In the genomic region with DNA sequence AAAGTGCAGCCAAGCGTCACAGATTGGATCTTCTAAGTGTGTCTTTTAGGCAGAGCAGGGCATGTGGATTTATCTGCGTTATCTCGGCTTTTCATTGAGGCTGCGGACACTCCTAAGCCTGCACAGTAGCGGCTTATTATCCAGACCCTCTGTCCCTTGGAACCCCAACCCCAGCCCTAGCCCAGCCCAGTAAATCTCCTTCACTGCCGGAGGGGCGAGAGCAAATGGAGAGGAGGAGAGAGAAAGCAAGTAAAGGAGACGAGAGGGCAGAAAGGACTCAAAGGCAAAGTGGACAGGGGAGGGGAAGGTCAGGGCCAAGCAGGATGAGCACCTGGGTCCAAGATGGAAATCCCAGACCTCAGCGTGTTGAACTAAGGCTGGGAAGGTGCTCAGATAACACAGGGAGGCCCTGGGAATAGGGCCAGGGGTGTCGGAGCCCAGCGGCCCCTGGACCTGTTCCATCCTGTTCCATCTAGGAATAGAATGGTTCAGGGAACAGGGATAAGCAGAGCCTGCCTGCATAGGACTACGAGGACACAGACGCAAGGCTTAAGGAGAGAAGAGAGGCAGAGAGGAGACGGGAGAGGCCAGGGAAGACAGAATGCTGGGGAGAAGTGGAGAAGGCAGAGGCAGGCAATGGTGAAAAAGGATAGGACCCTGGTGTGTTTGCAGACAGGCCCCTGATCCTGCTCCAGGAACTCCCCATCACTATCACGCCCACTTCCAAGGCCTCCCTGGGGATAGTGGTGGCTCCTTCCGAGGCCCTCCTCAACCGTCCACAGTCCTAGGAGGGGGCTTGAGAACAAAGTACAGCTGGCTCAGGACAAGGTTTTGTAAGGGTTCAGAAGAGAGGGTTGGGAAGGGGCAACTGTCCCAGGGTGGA, we compare ENCODE assay signal across 12 cellular contexts.
DNase-seq lines count a peak whose midpoint lies in the region; ATAC-seq and TF ChIP-seq lines count a peak whose summit lies in the region.
"Had no signal": no experiment of that assay in that cellular context is flagged by ENCODE, and none has a peak within 500 bp of the region (broad histone marks: within the 10 kb centered on the region; RNA-seq: fewer than 3 reads in every experiment).

No MANE protein-coding gene starts in this region.

- no peak for TF ChIP-seq POLR2A in testis (IDR thresholded peaks at IDR 0.05)

- H3K4me1 ChIP-seq in OCI-LY7 (ENCODE audit: insufficient read depth, low read length, poor library complexity, severe bottlenecking): peaks cover 10% of the 10 kb centered on the region
- no peaks in the 10 kb centered on the region for H3K4me1 ChIP-seq in iPS-20b (ENCODE audit: insufficient read depth, low read length)
- H3K4me1 ChIP-seq in smooth muscle cell (ENCODE audit: low read depth): peaks cover 5% of the 10 kb centered on the region
- H3K4me1 ChIP-seq in testis: peaks cover 15% of the 10 kb centered on the region
- H3K4me1 ChIP-seq: colonic mucosa had no signal

- H3K36me3 Mint-ChIP-seq in CD4-positive, alpha-beta T cell (ENCODE audit: low read depth): no peaks in the 10 kb centered on the region
- H3K36me3 Mint-ChIP-seq: activated naive CD8-positive, alpha-beta T cell had no signal

- no peak overlapping the region for H3K4me3 ChIP-seq in OCI-LY7 (ENCODE audit: low read depth, low read length, poor library complexity, severe bottlenecking)
- peak overlapping the region; percentile 40; the same call in 1 of the 2 replicates for H3K4me3 ChIP-seq in iPS-20b (ENCODE audit: low read length)
- no peak overlapping the region for H3K4me3 ChIP-seq in smooth muscle cell
- H3K4me3 ChIP-seq in testis: peak overlapping the region in 1 of 2 donors; percentile 38

- BruUV-seq in OCI-LY7 (replicated peaks; lab: Mats Ljungman, UMichigan): no TSS peak

- H3F3A ChIP-seq in smooth muscle cell (ENCODE audit: low read depth): peaks cover 5% of the 10 kb centered on the region

- H3K36me3 ChIP-seq in OCI-LY7 (ENCODE audit: insufficient read depth, low read length): no peaks in the 10 kb centered on the region
- no peaks in the 10 kb centered on the region for H3K36me3 ChIP-seq in iPS-20b (ENCODE audit: insufficient read depth, low read depth, low read length)
- H3K36me3 ChIP-seq in smooth muscle cell (ENCODE audit: low read depth): no peaks in the 10 kb centered on the region
- no peaks in the 10 kb centered on the region for H3K36me3 ChIP-seq in testis (ENCODE audit: low read depth, missing control alignments)
- H3K36me3 ChIP-seq: colonic mucosa, tibial artery had no signal

- no peak overlapping the region for H3K4me3 Mint-ChIP-seq in CD4-positive, alpha-beta T cell

- H3K9me3 Mint-ChIP-seq in CD4-positive, alpha-beta T cell: no peaks in the 10 kb centered on the region

- H4K20me1 ChIP-seq in OCI-LY7 (ENCODE audit: insufficient read depth, low read length): no peaks in the 10 kb centered on the region
- H4K20me1 ChIP-seq in smooth muscle cell (ENCODE audit: low read depth): no peaks in the 10 kb centered on the region

- H3K9ac ChIP-seq in iPS-20b (ENCODE audit: low read depth, low read length) (no peak overlapping the region), smooth muscle cell (ENCODE audit: low read depth) (no peak overlapping the region)

- peaks cover 16% of the 10 kb centered on the region for H3K4me1 Mint-ChIP-seq in CD4-positive, alpha-beta T cell (ENCODE audit: low read depth)

- CTCF ChIA-PET in OCI-LY7 (lab: Charles Lee; ENCODE audit: unreplicated experiment): interaction anchor here (0.9 to 2.8 kb wide), 3 partner anchors 35 to 395 kb away, joined by 3 to 17 read pairs (median 4); no protein-coding TSS in a partner anchor
- CTCF ChIA-PET in CD4-positive, alpha-beta T cell (lab: Charles Lee): interaction anchor here (0.6 to 4.2 kb wide), 7 partner anchors 8 to 425 kb away, joined by 3 to 69 read pairs (median 4); partner anchors contain the start of gene OAT

- DNase-seq in GM13976 (ENCODE audit: low spot score) (peak; percentile 34), OCI-LY7 (ENCODE audit: low spot score) (no peak), smooth muscle cell (lab: John Stamatoyannopoulos, UW; ENCODE audit: unreplicated experiment) (no peak), Kasumi-1 (lab: John Stamatoyannopoulos, UW) (no peak), testis (no peak), C1 segment of cervical spinal cord (lab: John Stamatoyannopoulos, UW) (no peak)
- DNase-seq in CD4-positive, alpha-beta T cell: no peak

- H3K27ac Mint-ChIP-seq in CD4-positive, alpha-beta T cell: no peak overlapping the region
- H3K27ac Mint-ChIP-seq: activated naive CD8-positive, alpha-beta T cell had no signal

- WGBS in smooth muscle cell (ENCODE audit: low lambda C conversion rate): 85% methylated on average over 17 of the region's 17 CpGs
- WGBS in testis, 2 donors: 37 to 38% methylated on average over 17 of the region's 17 CpGs

- POLR2A ChIA-PET in OCI-LY7 (lab: Charles Lee): interaction anchor here (1.0 kb wide), 1 partner anchor 395 kb away, joined by 4 read pairs; no protein-coding TSS in a partner anchor
- POLR2A ChIA-PET in CD4-positive, alpha-beta T cell (lab: Charles Lee): interaction anchor here (1.8 kb wide), 1 partner anchor 396 kb away, joined by 16 read pairs; no protein-coding TSS in a partner anchor

- H3K4me2 ChIP-seq in OCI-LY7 (ENCODE audit: low read length) (peak overlapping the region; percentile 69), smooth muscle cell (peak overlapping the region; percentile 85)

- TF ChIP-seq CTCF in GM13976 (IDR thresholded peaks at IDR 0.05; ENCODE audit: borderline replicate concordance, control extremely low read depth, extremely low read depth, insufficient read depth, missing control alignments) (no peak), OCI-LY7 (conservative IDR thresholded peaks at IDR 0.05; ENCODE audit: low read length) (no peak), smooth muscle cell (IDR thresholded peaks at IDR 0.05; ENCODE audit: borderline replicate concordance, insufficient read depth, poor library complexity, severe bottlenecking) (no peak), testis (IDR thresholded peaks at IDR 0.05) (no peak)
- no peak for TF ChIP-seq CTCF in CD4-positive, alpha-beta T cell (IDR thresholded peaks at IDR 0.05)

- H3K27me3 ChIP-seq in iPS-20b (ENCODE audit: insufficient read depth, low read length) (peaks cover 59% of the 10 kb centered on the region), smooth muscle cell (ENCODE audit: low read depth) (peaks cover 6% of the 10 kb centered on the region), testis (no peaks in the 10 kb centered on the region)
- H3K27me3 ChIP-seq in CD4-positive, alpha-beta T cell (ENCODE audit: control insufficient read depth, insufficient read depth, low read length): peaks cover 49% of the 10 kb centered on the region

- H2AFZ ChIP-seq in OCI-LY7 (ENCODE audit: low read length) (peak overlapping the region; percentile 56; the same call in 1 of the 2 replicates), smooth muscle cell (ENCODE audit: low read depth) (no peak overlapping the region)

- intact Hi-C loops in OCI-LY7 (cut with micrococcal nuclease; ENCODE audit: unreplicated experiment): loop anchor here (1.0 to 10.0 kb wide), 4 partner anchors 101 to 410 kb away; no protein-coding TSS in a partner anchor
- intact Hi-C loops in CD4-positive, alpha-beta T cell (cut with DNase I, micrococcal nuclease): loop anchor here (1.0 to 10.0 kb wide), 4 partner anchors 396 to 831 kb away; partner anchors contain the start of gene FAM53B (in 1 of the 2)
- intact Hi-C loops in testis (cut with DNase I; ENCODE audit: low total_unique reads): loop anchor here (2.0 kb wide), 1 partner anchor 395 kb away; no protein-coding TSS in a partner anchor

- H3K79me2 ChIP-seq in OCI-LY7 (ENCODE audit: insufficient read depth, low read depth, low read length) (no peaks in the 10 kb centered on the region), smooth muscle cell (ENCODE audit: low read depth) (no peaks in the 10 kb centered on the region)

- peaks cover 89% of the 10 kb centered on the region for H3K27me3 Mint-ChIP-seq in CD4-positive, alpha-beta T cell

- H3K9me3 ChIP-seq in OCI-LY7 (ENCODE audit: low read length) (no peaks in the 10 kb centered on the region), iPS-20b (ENCODE audit: insufficient read depth, low read depth, low read length) (no peaks in the 10 kb centered on the region), smooth muscle cell (replicated peaks; ENCODE audit: low read depth) (no peaks in the 10 kb centered on the region), testis (no peaks in the 10 kb centered on the region)
- no peaks in the 10 kb centered on the region for H3K9me3 ChIP-seq in CD4-positive, alpha-beta T cell (ENCODE audit: control insufficient read depth, low read length)
- H3K9me3 ChIP-seq: colonic mucosa, tibial artery had no signal

- H3K9me2 ChIP-seq in OCI-LY7 (ENCODE audit: insufficient read depth, low read length): no peaks in the 10 kb centered on the region

- no peak for ATAC-seq in CD4-positive, alpha-beta T cell (ENCODE audit: poor library complexity)

- no peak overlapping the region for H3K27ac ChIP-seq in OCI-LY7 (ENCODE audit: low read depth, low read length, poor library complexity, severe bottlenecking)
- no peak overlapping the region for H3K27ac ChIP-seq in iPS-20b (ENCODE audit: low read length)
- H3K27ac ChIP-seq in smooth muscle cell (ENCODE audit: low read depth): no peak overlapping the region
- no peak overlapping the region for H3K27ac ChIP-seq in CD4-positive, alpha-beta T cell (ENCODE audit: low read depth, low read length)
- H3K27ac ChIP-seq in testis: no peak overlapping the region
- H3K27ac ChIP-seq: colonic mucosa, HL-60, tibial artery had no signal

- in situ Hi-C loops in GM13976 (cut with MboI; ENCODE audit: low sequenced_read_pairs, unreplicated experiment): no loop called here
